In genomic region chr12:53738834-53739284, GRCh38 we compare ENCODE assay signal across 11 cellular contexts. TPM values are rescaled to one million over a fixed set of nuclear protein-coding genes. Genes with fewer than 3 reads are reported as not detected.
DNase-seq lines count a peak whose midpoint lies in the region; ATAC-seq lines count a peak whose summit lies in the region.
"Had no signal": no experiment of that assay in that cellular context is flagged by ENCODE, and none has a peak within 500 bp of the region (broad histone marks: within the 10 kb centered on the region; RNA-seq: fewer than 3 reads in every experiment).

No MANE protein-coding gene starts in this region.

- no peak overlapping the region for H3K27ac Mint-ChIP-seq in activated CD4-positive, alpha-beta memory T cell treated with anti-CD3 and anti-CD28 coated beads for 36 hours
- no peak overlapping the region for H3K27ac Mint-ChIP-seq in activated CD4-positive, alpha-beta memory T cell treated with anti-CD3 and anti-CD28 coated beads, Interleukin-2, amount 10 ng/mL, durations not matched to agents 7 days and 5 days
- H3K27ac Mint-ChIP-seq in T-helper 17 cell: peak overlapping the region; percentile 62
- no peak overlapping the region for H3K27ac Mint-ChIP-seq in stimulated activated effector memory CD8-positive, alpha-beta T cell treated with anti-CD3 and anti-CD28 coated beads, Interleukin-12 subunit alpha, Interleukin-12 subunit beta, amount 100 ng/mL, for 72 hours

- H3K9me3 ChIP-seq in T-helper 17 cell (ENCODE audit: control insufficient read depth, low read length, poor library complexity, severe bottlenecking): peaks cover 2% of the 10 kb centered on the region
- H3K9me3 ChIP-seq: HAP-1 had no signal

- intact Hi-C loops in activated CD4-positive, alpha-beta memory T cell treated with anti-CD3 and anti-CD28 coated beads for 36 hours (cut with micrococcal nuclease): no loop called here

- POLR2A ChIA-PET in activated CD4-positive, alpha-beta memory T cell treated with anti-CD3 and anti-CD28 coated beads for 36 hours (lab: Charles Lee): interaction anchor here (0.7 kb wide), 1 partner anchor 63 kb away, joined by 3 read pairs; the partner anchor contains the start of gene ATP5MC2
- POLR2A ChIA-PET in activated CD4-positive, alpha-beta memory T cell treated with anti-CD3 and anti-CD28 coated beads, Interleukin-2, amount 10 ng/mL, durations not matched to agents 7 days and 5 days (lab: Charles Lee): interaction anchor here (1.5 kb wide), 1 partner anchor 11 kb away, joined by 4 read pairs; the partner anchor contains the start of gene CALCOCO1

- no peaks in the 10 kb centered on the region for H3K36me3 Mint-ChIP-seq in activated CD4-positive, alpha-beta memory T cell treated with anti-CD3 and anti-CD28 coated beads for 36 hours
- no peaks in the 10 kb centered on the region for H3K36me3 Mint-ChIP-seq in activated CD4-positive, alpha-beta memory T cell treated with anti-CD3 and anti-CD28 coated beads, Interleukin-2, amount 10 ng/mL, durations not matched to agents 7 days and 5 days (ENCODE audit: low read depth)
- no peaks in the 10 kb centered on the region for H3K36me3 Mint-ChIP-seq in T-helper 17 cell (ENCODE audit: low read depth)
- no peaks in the 10 kb centered on the region for H3K36me3 Mint-ChIP-seq in stimulated activated effector memory CD8-positive, alpha-beta T cell treated with anti-CD3 and anti-CD28 coated beads, Interleukin-12 subunit alpha, Interleukin-12 subunit beta, amount 100 ng/mL, for 72 hours

- peak; percentile 45 for DNase-seq in activated CD4-positive, alpha-beta memory T cell treated with anti-CD3 and anti-CD28 coated beads for 36 hours
- DNase-seq in activated CD4-positive, alpha-beta memory T cell treated with anti-CD3 and anti-CD28 coated beads, Interleukin-2, amount 10 ng/mL, durations not matched to agents 7 days and 5 days: no peak
- no peak for DNase-seq in T-helper 17 cell
- DNase-seq in stimulated activated effector memory CD8-positive, alpha-beta T cell treated with anti-CD3 and anti-CD28 coated beads, Interleukin-12 subunit alpha, Interleukin-12 subunit beta, amount 100 ng/mL, for 72 hours (ENCODE audit: low spot score in 2 of 2): no peak
- DNase-seq: KBM-7, NCI-H2107 had no signal

- H3K4me3 ChIP-seq in iPS-11a (ENCODE audit: low read depth, low read length): peak overlapping the region; percentile 69
- H3K4me3 ChIP-seq: HAP-1 had no signal

- ATAC-seq in T-helper 17 cell (peak; percentile 69), GM21423 (IDR thresholded peaks at IDR 0.05; ENCODE audit: unreplicated experiment) (no peak), GM19023 (IDR thresholded peaks at IDR 0.05; ENCODE audit: unreplicated experiment) (no peak), HG03097 (IDR thresholded peaks at IDR 0.05; ENCODE audit: low FRiP score, unreplicated experiment) (no peak)
- ATAC-seq in stimulated activated effector memory CD8-positive, alpha-beta T cell treated with anti-CD3 and anti-CD28 coated beads, Interleukin-12 subunit alpha, Interleukin-12 subunit beta, amount 100 ng/mL, for 72 hours: peak; percentile 75

- H3K27me3 Mint-ChIP-seq in activated CD4-positive, alpha-beta memory T cell treated with anti-CD3 and anti-CD28 coated beads for 36 hours: peaks cover 29% of the 10 kb centered on the region
- H3K27me3 Mint-ChIP-seq in activated CD4-positive, alpha-beta memory T cell treated with anti-CD3 and anti-CD28 coated beads, Interleukin-2, amount 10 ng/mL, durations not matched to agents 7 days and 5 days: peaks cover 54% of the 10 kb centered on the region
- peaks cover 37% of the 10 kb centered on the region for H3K27me3 Mint-ChIP-seq in T-helper 17 cell

- H3K9me3 Mint-ChIP-seq in activated CD4-positive, alpha-beta memory T cell treated with anti-CD3 and anti-CD28 coated beads for 36 hours: no peaks in the 10 kb centered on the region
- H3K9me3 Mint-ChIP-seq in activated CD4-positive, alpha-beta memory T cell treated with anti-CD3 and anti-CD28 coated beads, Interleukin-2, amount 10 ng/mL, durations not matched to agents 7 days and 5 days: no peaks in the 10 kb centered on the region
- no peaks in the 10 kb centered on the region for H3K9me3 Mint-ChIP-seq in stimulated activated effector memory CD8-positive, alpha-beta T cell treated with anti-CD3 and anti-CD28 coated beads, Interleukin-12 subunit alpha, Interleukin-12 subunit beta, amount 100 ng/mL, for 72 hours

- H3K4me3 Mint-ChIP-seq in activated CD4-positive, alpha-beta memory T cell treated with anti-CD3 and anti-CD28 coated beads for 36 hours: peak overlapping the region; percentile 33
- no peak overlapping the region for H3K4me3 Mint-ChIP-seq in activated CD4-positive, alpha-beta memory T cell treated with anti-CD3 and anti-CD28 coated beads, Interleukin-2, amount 10 ng/mL, durations not matched to agents 7 days and 5 days
- H3K4me3 Mint-ChIP-seq in T-helper 17 cell: peak overlapping the region; percentile 92
- peak overlapping the region; percentile 72 for H3K4me3 Mint-ChIP-seq in stimulated activated effector memory CD8-positive, alpha-beta T cell treated with anti-CD3 and anti-CD28 coated beads, Interleukin-12 subunit alpha, Interleukin-12 subunit beta, amount 100 ng/mL, for 72 hours

- peaks cover 23% of the 10 kb centered on the region for H3K4me1 Mint-ChIP-seq in activated CD4-positive, alpha-beta memory T cell treated with anti-CD3 and anti-CD28 coated beads for 36 hours (ENCODE audit: low read depth)
- peaks cover 15% of the 10 kb centered on the region for H3K4me1 Mint-ChIP-seq in activated CD4-positive, alpha-beta memory T cell treated with anti-CD3 and anti-CD28 coated beads, Interleukin-2, amount 10 ng/mL, durations not matched to agents 7 days and 5 days
- H3K4me1 Mint-ChIP-seq in T-helper 17 cell: peaks cover 20% of the 10 kb centered on the region
- H3K4me1 Mint-ChIP-seq in stimulated activated effector memory CD8-positive, alpha-beta T cell treated with anti-CD3 and anti-CD28 coated beads, Interleukin-12 subunit alpha, Interleukin-12 subunit beta, amount 100 ng/mL, for 72 hours: peaks cover 32% of the 10 kb centered on the region

- CTCF ChIA-PET in activated CD4-positive, alpha-beta memory T cell treated with anti-CD3 and anti-CD28 coated beads for 36 hours (lab: Charles Lee): interaction anchor here (1.0 to 1.4 kb wide), 4 partner anchors 8 to 195 kb away, joined by 3 to 5 read pairs (median 4); no protein-coding TSS in a partner anchor
- CTCF ChIA-PET in activated CD4-positive, alpha-beta memory T cell treated with anti-CD3 and anti-CD28 coated beads, Interleukin-2, amount 10 ng/mL, durations not matched to agents 7 days and 5 days (lab: Charles Lee): interaction anchor here (1.2 to 2.0 kb wide), 3 partner anchors 8 to 23 kb away, joined by 3 to 10 read pairs (median 4); partner anchors contain the start of gene CALCOCO1

RNA-seq across cellular contexts. Expression of gene CALCOCO1, which starts 11.6 kb away (rescaled TPM):
- 10 to 100 TPM; 21.2 to 23.7 TPM for total RNA-seq in activated CD4-positive, alpha-beta memory T cell treated with anti-CD3 and anti-CD28 coated beads for 36 hours
- total RNA-seq in activated CD4-positive, alpha-beta memory T cell treated with anti-CD3 and anti-CD28 coated beads, Interleukin-2, amount 10 ng/mL, durations not matched to agents 7 days and 5 days: 10 to 100 TPM; 80.5 to 83.0 TPM
- 100 to 1,000 TPM; 108 to 134 TPM for total RNA-seq in T-helper 17 cell

RNA-seq across cellular contexts. Expression of gene CISTR, which starts 12.9 kb away (rescaled TPM):
- not detected for total RNA-seq in activated CD4-positive, alpha-beta memory T cell treated with anti-CD3 and anti-CD28 coated beads for 36 hours
- total RNA-seq in activated CD4-positive, alpha-beta memory T cell treated with anti-CD3 and anti-CD28 coated beads, Interleukin-2, amount 10 ng/mL, durations not matched to agents 7 days and 5 days: not detected
- not detected for total RNA-seq in T-helper 17 cell

Comparison
In these comparisons a context has a peak if more than half of its experiments do, and no peak if none do; other contexts are left out.
1. ATAC-seq: peak in T-helper 17 cell (single experiment) and stimulated activated effector memory CD8-positive, alpha-beta T cell treated with anti-CD3 and anti-CD28 coated beads, Interleukin-12 subunit alpha, Interleukin-12 subunit beta, amount 100 ng/mL, for 72 hours (single experiment); none in GM21423 (single experiment), GM19023 (single experiment) and HG03097 (single experiment).